31 cellular contexts compared by ENCODE assay signal in the genomic region with DNA sequence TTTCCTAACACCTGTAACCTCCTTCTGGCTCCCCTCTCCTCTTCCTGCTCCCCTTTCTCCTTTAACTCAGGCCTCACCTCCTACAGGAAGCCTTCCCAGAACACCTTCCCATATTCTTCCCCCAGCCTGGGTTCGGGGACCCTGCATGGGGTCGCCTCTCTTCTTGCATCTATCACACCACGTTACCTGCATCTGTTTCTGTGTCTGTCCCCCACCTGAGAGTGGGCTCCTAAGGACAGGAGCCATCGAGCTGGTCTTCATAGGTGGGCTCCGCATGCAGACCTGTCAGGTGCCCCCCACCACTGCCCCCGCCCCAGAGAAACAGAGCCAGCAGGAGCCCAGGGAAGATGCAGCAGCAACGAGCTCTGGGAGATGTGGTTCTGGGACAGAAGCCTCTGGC.
"Had no signal": no experiment of that assay in that cellular context is flagged by ENCODE, and none has a peak within 500 bp of the region (broad histone marks: within the 10 kb centered on the region; RNA-seq: fewer than 3 reads in every experiment).

No MANE protein-coding gene starts in this region.

- H3K36me3 ChIP-seq: cardiac muscle cell, colonic mucosa, esophagus squamous epithelium, heart left ventricle, WERI-Rb-1 had no signal

- DNase-seq: activated B cell treated with CpG ODN at 0.5 μM for 24 hours; activated CD4-positive, alpha-beta T cell treated with anti-CD3 and anti-CD28 coated beads for 48 hours; activated CD4-positive, alpha-beta T cell treated with anti-CD3 and anti-CD28 coated beads, Interleukin-2, amount 50 U/mL, for 1 hour; activated CD4-positive, alpha-beta T cell treated with anti-CD3 and anti-CD28 coated beads, Interleukin-2, amount 50 U/mL, for 48 hours; activated CD8-positive, alpha-beta memory T cell treated with anti-CD3 and anti-CD28 coated beads for 24 hours; activated CD8-positive, alpha-beta T cell treated with anti-CD3 and anti-CD28 coated beads for 36 hours; activated effector memory CD4-positive, alpha-beta T cell treated with Interleukin-2 at 50 U/mL for 16 hours; activated gamma-delta T cell treated with Interleukin-2 at 50 U/mL for 16 hours; activated naive CD4-positive, alpha-beta T cell treated with Interleukin-2 at 50 U/mL for 16 hours; activated naive CD8-positive, alpha-beta T cell treated with anti-CD3 and anti-CD28 coated beads, Interleukin-2, amount 10 ng/mL, durations not matched to agents 7 days and 5 days; activated T-cell treated with anti-CD3 and anti-CD28 coated beads, Interleukin-2, amount 50 U/mL, for 4 hours; amniotic stem cell; anterior cingulate cortex; central memory CD4-positive, alpha-beta T cell; cerebellar nuclear complex; colonic mucosa; effector CD8-positive, alpha-beta T cell; esophagus squamous epithelium; foreskin fibroblast; glutamatergic neuron; T-helper 1 cell; T-helper 17 cell; T1000; WERI-Rb-1 had no signal

- H3K27ac Mint-ChIP-seq: activated B cell treated with CpG ODN at 0.5 μM for 24 hours; activated CD8-positive, alpha-beta T cell treated with anti-CD3 and anti-CD28 coated beads for 36 hours; activated naive CD4-positive, alpha-beta T cell treated with anti-CD3 and anti-CD28 coated beads, Interleukin-2, amount 50 U/mL, for 24 hours; activated naive CD8-positive, alpha-beta T cell treated with anti-CD3 and anti-CD28 coated beads, Interleukin-2, amount 10 ng/mL, durations not matched to agents 7 days and 5 days; activated T-helper 17 cell treated with anti-CD3 and anti-CD28 coated beads, Interleukin-2, amount 50 U/mL, for 72 hours; T-helper 17 cell; T-helper 2 cell treated with Interferon-gamma antibody and Interleukin-4, amounts not matched to agents 5 μg/mL and 100 μg/mL, for 36 hours had no signal

- H3K4me3 ChIP-seq: cardiac muscle cell, colonic mucosa, esophagus squamous epithelium, heart left ventricle had no signal

- H3K36me3 Mint-ChIP-seq: activated naive CD4-positive, alpha-beta T cell treated with anti-CD3 and anti-CD28 coated beads, Interleukin-2, amount 50 U/mL, for 24 hours; activated naive CD8-positive, alpha-beta T cell treated with anti-CD3 and anti-CD28 coated beads, Interleukin-2, amount 10 ng/mL, durations not matched to agents 7 days and 5 days had no signal

- H3K4me1 ChIP-seq: colonic mucosa had no signal

- H3K27ac ChIP-seq: cardiac muscle cell, colonic mucosa, epithelial cell of prostate, esophagus squamous epithelium, heart left ventricle, WERI-Rb-1 had no signal

- H3K4me1 Mint-ChIP-seq: activated B cell treated with CpG ODN at 0.5 μM for 24 hours; activated naive CD4-positive, alpha-beta T cell treated with anti-CD3 and anti-CD28 coated beads, Interleukin-2, amount 50 U/mL, for 24 hours; activated naive CD8-positive, alpha-beta T cell treated with anti-CD3 and anti-CD28 coated beads, Interleukin-2, amount 10 ng/mL, durations not matched to agents 7 days and 5 days; activated T-helper 17 cell treated with anti-CD3 and anti-CD28 coated beads, Interleukin-2, amount 50 U/mL, for 72 hours had no signal

- ATAC-seq: activated CD4-positive, CD25-positive, alpha-beta regulatory T cell treated with anti-CD3 and anti-CD28 coated beads, Interleukin-2, amount 50 U/mL, for 24 hours; activated CD8-positive, alpha-beta T cell treated with anti-CD3 and anti-CD28 coated beads for 36 hours; activated T-cell treated with anti-CD3 and anti-CD28 coated beads, Interleukin-2, amount 50 U/mL, for 4 hours; activated T-helper 17 cell treated with anti-CD3 and anti-CD28 coated beads, Interleukin-2, amount 50 U/mL, for 72 hours; T-helper 17 cell had no signal

- H3K4me3 Mint-ChIP-seq: activated B cell treated with CpG ODN at 0.5 μM for 24 hours; activated CD8-positive, alpha-beta T cell treated with anti-CD3 and anti-CD28 coated beads for 36 hours; activated naive CD4-positive, alpha-beta T cell treated with anti-CD3 and anti-CD28 coated beads, Interleukin-2, amount 50 U/mL, for 24 hours; activated naive CD8-positive, alpha-beta T cell treated with anti-CD3 and anti-CD28 coated beads, Interleukin-2, amount 10 ng/mL, durations not matched to agents 7 days and 5 days; activated T-cell treated with anti-CD3 and anti-CD28 coated beads, Interleukin-2, amount 50 U/mL, for 4 hours; activated T-helper 17 cell treated with anti-CD3 and anti-CD28 coated beads, Interleukin-2, amount 50 U/mL, for 72 hours; T-helper 17 cell; T-helper 2 cell treated with Interferon-gamma antibody and Interleukin-4, amounts not matched to agents 5 μg/mL and 100 μg/mL, for 36 hours had no signal

- H3K27me3 Mint-ChIP-seq: activated CD8-positive, alpha-beta T cell treated with anti-CD3 and anti-CD28 coated beads for 36 hours; activated naive CD8-positive, alpha-beta T cell treated with anti-CD3 and anti-CD28 coated beads, Interleukin-2, amount 10 ng/mL, durations not matched to agents 7 days and 5 days had no signal

- H3K9me3 Mint-ChIP-seq: activated B cell treated with CpG ODN at 0.5 μM for 24 hours; activated CD8-positive, alpha-beta T cell treated with anti-CD3 and anti-CD28 coated beads for 36 hours; activated naive CD4-positive, alpha-beta T cell treated with anti-CD3 and anti-CD28 coated beads, Interleukin-2, amount 50 U/mL, for 24 hours; activated naive CD8-positive, alpha-beta T cell treated with anti-CD3 and anti-CD28 coated beads, Interleukin-2, amount 10 ng/mL, durations not matched to agents 7 days and 5 days; activated T-cell treated with anti-CD3 and anti-CD28 coated beads, Interleukin-2, amount 50 U/mL, for 4 hours; activated T-helper 17 cell treated with anti-CD3 and anti-CD28 coated beads, Interleukin-2, amount 50 U/mL, for 72 hours; T-helper 2 cell treated with Interferon-gamma antibody and Interleukin-4, amounts not matched to agents 5 μg/mL and 100 μg/mL, for 36 hours had no signal

- H3K27me3 ChIP-seq: colonic mucosa had no signal

- H3K9me3 ChIP-seq: colonic mucosa, esophagus squamous epithelium, heart left ventricle had no signal
